Comparison of ENCODE assay signal across 9 cellular contexts in genomic region chr22:40651057-40651456, GRCh38. TPM values are rescaled to one million over a fixed set of nuclear protein-coding genes. Genes with fewer than 3 reads are reported as not detected.
DNase-seq lines count a peak whose midpoint lies in the region; ATAC-seq, FAIRE-seq and TF ChIP-seq lines count a peak whose summit lies in the region.
"Had no signal": no experiment of that assay in that cellular context is flagged by ENCODE, and none has a peak within 500 bp of the region (broad histone marks: within the 10 kb centered on the region; RNA-seq: fewer than 3 reads in every experiment).

No MANE protein-coding gene starts in this region.

- H3K27me3 ChIP-seq in BE2C (no peaks in the 10 kb centered on the region), MM.1S (replicated peaks; ENCODE audit: insufficient read depth, low read length) (no peaks in the 10 kb centered on the region), endodermal cell (ENCODE audit: control insufficient read depth, insufficient read depth, low read length, poor library complexity, severe bottlenecking) (no peaks in the 10 kb centered on the region)

- H3K36me3 ChIP-seq in BE2C (no peaks in the 10 kb centered on the region), MM.1S (replicated peaks; ENCODE audit: insufficient read depth, low read length) (no peaks in the 10 kb centered on the region), endodermal cell (ENCODE audit: control insufficient read depth, insufficient read depth, low read length) (no peaks in the 10 kb centered on the region)

- peak overlapping the region; percentile 84 for H3K4me3 ChIP-seq in BE2C (ENCODE audit: low read depth, low read length)
- H3K4me3 ChIP-seq in MM.1S (ENCODE audit: low read length) = peak overlapping the region; percentile 81
- peak overlapping the region; percentile 74 for H3K4me3 ChIP-seq in endodermal cell (ENCODE audit: low read length)

- no peak overlapping the region for H3K4me3 Mint-ChIP-seq in endodermal cell

- peaks cover 15% of the 10 kb centered on the region for H3K4me1 ChIP-seq in BE2C
- H3K4me1 ChIP-seq in MM.1S (ENCODE audit: low read length) = peaks cover 22% of the 10 kb centered on the region
- H3K4me1 ChIP-seq in endodermal cell (ENCODE audit: control insufficient read depth, insufficient read depth, low read length) = no peaks in the 10 kb centered on the region

- no peaks in the 10 kb centered on the region for H3K9me3 Mint-ChIP-seq in endodermal cell

- H3K27ac ChIP-seq in MM.1S (ENCODE audit: low read length) (peak overlapping the region; percentile 86; the same call in 1 of the 2 replicates), endodermal cell (ENCODE audit: low read depth, low read length) (peak overlapping the region; percentile 92)

- H3K9me2 ChIP-seq in MM.1S (replicated peaks; ENCODE audit: insufficient read depth, low read length) = no peaks in the 10 kb centered on the region

- FAIRE-seq in D721Med (lab: Jason Lieb, UNC) = no peak

- no peak for ATAC-seq in HG03439 (IDR thresholded peaks at IDR 0.05; ENCODE audit: unreplicated experiment)

- H3F3A ChIP-seq in MM.1S (ENCODE audit: insufficient read depth, low read length) = peaks cover 35% of the 10 kb centered on the region

- peak overlapping the region; percentile 92 for H3K9ac ChIP-seq in MM.1S (ENCODE audit: low read length)
- peak overlapping the region; percentile 32 for H3K9ac ChIP-seq in endodermal cell (ENCODE audit: extremely low read depth, low read length, poor library complexity, severe bottlenecking)

- no peaks in the 10 kb centered on the region for H3K27me3 Mint-ChIP-seq in endodermal cell (ENCODE audit: insufficient read depth)

- H3K9me3 ChIP-seq in BE2C (no peaks in the 10 kb centered on the region), MM.1S (replicated peaks; ENCODE audit: insufficient read depth, low read length) (no peaks in the 10 kb centered on the region), endodermal cell (ENCODE audit: control insufficient read depth, low read length) (no peaks in the 10 kb centered on the region)

- peaks cover 6% of the 10 kb centered on the region for H3K79me2 ChIP-seq in MM.1S (ENCODE audit: low read length)

- H3K36me3 Mint-ChIP-seq in endodermal cell (ENCODE audit: low read depth) = no peaks in the 10 kb centered on the region

- peak overlapping the region; percentile 57 for H2AFZ ChIP-seq in MM.1S (ENCODE audit: low read length)

- H3K4me2 ChIP-seq in MM.1S (ENCODE audit: low read depth, low read length) = peak overlapping the region; percentile 97

- DNase-seq in BE2C = no peak
- no peak for DNase-seq in MM.1S
- no peak for DNase-seq in endodermal cell
- DNase-seq in pons (ENCODE audit: low spot score) = peak; percentile 12
- DNase-seq in NCI-H2196 treated with DMSO at 0.1 percent for 48 hours (lab: John Stamatoyannopoulos, UW; ENCODE audit: unreplicated experiment) = no peak
- no peak for DNase-seq in D721Med (ENCODE audit: insufficient read length, low spot score)
- no peak for DNase-seq in NCI-H1048 (lab: John Stamatoyannopoulos, UW)
- DNase-seq: activated CD8-positive, alpha-beta memory T cell treated with anti-CD3 and anti-CD28 coated beads, Interleukin-2, amount 50 U/mL, for 48 hours had no signal

- TF ChIP-seq CTCF in BE2C (IDR thresholded peaks at IDR 0.05; ENCODE audit: low read depth, low read length) (no peak), MM.1S (IDR thresholded peaks at IDR 0.05; ENCODE audit: low read length) (no peak), endodermal cell (conservative IDR thresholded peaks at IDR 0.05) (no peak), D721Med (IDR thresholded peaks at IDR 0.05; ENCODE audit: insufficient read depth, missing control alignments) (no peak)

- 71 to 84% methylated on average over 1 to 2 of the region's 2 CpGs for WGBS in endodermal cell (ENCODE audit: insufficient coverage in 1 of 2, insufficient read length in 1 of 2), 2 experiments

- peaks cover 16% of the 10 kb centered on the region for H3K4me1 Mint-ChIP-seq in endodermal cell

- no peaks in the 10 kb centered on the region for H4K20me1 ChIP-seq in MM.1S (ENCODE audit: insufficient read depth, low read length)

- H3K27ac Mint-ChIP-seq in endodermal cell = peak overlapping the region; percentile 86

RNA-seq across cellular contexts. Expression of gene MRTFA, which starts 14.5 kb away (rescaled TPM):
- polyA plus RNA-seq in BE2C (2012; ENCODE audit: insufficient read depth, insufficient read length, low read depth) = 53.0 TPM
- total RNA-seq in endodermal cell = 10 to 100 TPM; 43.3 to 44.7 TPM
- 24.1 TPM for polyA plus RNA-seq in endodermal cell (2013, experiment 1 of 2)
- 25.4 TPM for polyA plus RNA-seq in endodermal cell (2013, experiment 2 of 2)

RNA-seq across cellular contexts. Expression of gene MCHR1, which starts 28.2 kb away (rescaled TPM):
- 40.2 TPM for polyA plus RNA-seq in BE2C (2012; ENCODE audit: insufficient read depth, insufficient read length, low read depth)
- under 1 TPM in 1 of 2 donors, not detected in 1; 0.53 TPM for total RNA-seq in endodermal cell
- 10.9 TPM for polyA plus RNA-seq in endodermal cell (2013, experiment 1 of 2)
- 15.6 TPM for polyA plus RNA-seq in endodermal cell (2013, experiment 2 of 2)
